Comparison of ENCODE assay signal across 21 cellular contexts in genomic region chr16:68749424-68749823, GRCh38. TPM values are rescaled to one million over a fixed set of nuclear protein-coding genes. Genes with fewer than 3 reads are reported as not detected.
DNase-seq lines count a peak whose midpoint lies in the region; ATAC-seq, FAIRE-seq and TF ChIP-seq lines count a peak whose summit lies in the region.
"Had no signal": no experiment of that assay in that cellular context is flagged by ENCODE, and none has a peak within 500 bp of the region (broad histone marks: within the 10 kb centered on the region; RNA-seq: fewer than 3 reads in every experiment).

No MANE protein-coding gene starts in this region.

- TF ChIP-seq EP300 in HepG2 (IDR thresholded peaks at IDR 0.05; ENCODE audit: low read depth in 2 of 2, low read length in 2 of 2): peak in 1 of 2 experiments; percentile 63; a peak in 2 of 4 replicates
- TF ChIP-seq EP300 in HepG2 (CRISPR knock-in tag; IDR thresholded peaks at IDR 0.05; ENCODE audit: borderline replicate concordance): peak; percentile 51; the same call in 1 of the 2 replicates

- H3F3A ChIP-seq in GM23338 (replicated peaks; ENCODE audit: low read depth) (peaks cover 7% of the 10 kb centered on the region; the same call in 1 of the 2 replicates), GM23248 (ENCODE audit: insufficient read depth) (no peaks in the 10 kb centered on the region)

- peaks cover 5% of the 10 kb centered on the region for H3K27me3 Mint-ChIP-seq in GM23338 (ENCODE audit: insufficient read depth, low read depth, poor library complexity)

- no peaks in the 10 kb centered on the region for H3K36me3 ChIP-seq in GM23338 (ENCODE audit: insufficient read depth)
- no peaks in the 10 kb centered on the region for H3K36me3 ChIP-seq in WERI-Rb-1
- H3K36me3 ChIP-seq in HepG2 (replicated peaks in 1 of 2; ENCODE audit: control insufficient read depth in 1 of 2, insufficient read depth in 2 of 2, low read length in 2 of 2): no peaks in the 10 kb centered on the region
- H3K36me3 ChIP-seq in GM23248 (ENCODE audit: low read depth): no peaks in the 10 kb centered on the region
- H3K36me3 ChIP-seq: thoracic aorta had no signal

- no peak overlapping the region for H3K4me3 ChIP-seq in GM23338
- H3K4me3 ChIP-seq in WERI-Rb-1 (ENCODE audit: low read depth, low read length): no peak overlapping the region
- no peak overlapping the region for H3K4me3 ChIP-seq in HepG2 (replicated peaks in 1 of 3; ENCODE audit: insufficient read depth in 1 of 3, low read depth in 2 of 3, low read length in 3 of 3)
- no peak overlapping the region for H3K4me3 ChIP-seq in GM23248
- H3K4me3 ChIP-seq: SK-N-MC, thoracic aorta had no signal

- no TSS peak for BruUV-seq in HepG2 (replicated peaks; lab: Mats Ljungman, UMichigan)

- no peak overlapping the region for H3K4me2 ChIP-seq in GM23338
- H3K4me2 ChIP-seq in HepG2 (ENCODE audit: low read depth, low read length): no peak overlapping the region
- H3K4me2 ChIP-seq in GM23248 (ENCODE audit: unreplicated experiment): no peak overlapping the region

- H4K20me1 ChIP-seq in GM23338 (replicated peaks; ENCODE audit: insufficient read depth) (peaks cover 11% of the 10 kb centered on the region; the same call in 1 of the 2 replicates), HepG2 (ENCODE audit: insufficient read depth, low read length) (no peaks in the 10 kb centered on the region), GM23248 (ENCODE audit: insufficient read depth) (no peaks in the 10 kb centered on the region)

- H3K9me3 ChIP-seq in WERI-Rb-1 (ENCODE audit: severe bottlenecking): no peaks in the 10 kb centered on the region
- H3K9me3 ChIP-seq in HepG2 (ENCODE audit: low read length): no peaks in the 10 kb centered on the region
- H3K9me3 ChIP-seq in GM23248 (ENCODE audit: low read depth): no peaks in the 10 kb centered on the region
- H3K9me3 ChIP-seq: thoracic aorta had no signal

- no peak overlapping the region for H3K4me3 Mint-ChIP-seq in GM23338
- H3K4me3 Mint-ChIP-seq: activated T-helper 1 cell treated with anti-CD3 and anti-CD28 coated beads, Interleukin-12 subunit alpha, Interleukin-12 subunit beta, Interleukin-2, Interleukin-4 antibody, amounts not matched to agents 30 ng/mL and 10 ng/mL and 1 ng/mL, durations not matched to agents 14 hours and 24 hours and 36 hours had no signal

- CTCF ChIA-PET in HepG2 (lab: Yijun Ruan, JAX; ENCODE audit: low intra/inter-chr PET ratio, low total read pairs): interaction anchor here (0.6 to 2.0 kb wide), 2 partner anchors 51 to 94 kb away, joined by 3 to 11 read pairs; partner anchors contain the start of gene TANGO6

- in situ Hi-C loops in HepG2 (cut with HindIII; ENCODE audit: extremely low pct_ligation_motif_present, low pct_unique_long_range_greater_than_20kb) (no loop called here), GM23248 (cut with MboI) (no loop called here)

- POLR2A ChIA-PET in HepG2 (lab: Yijun Ruan, JAX): interaction anchor here (1.1 to 1.8 kb wide), 3 partner anchors 9 to 44 kb away, joined by 3 to 6 read pairs (median 5); no protein-coding TSS in a partner anchor

- H3K4me1 ChIP-seq in GM23338 (ENCODE audit: insufficient read depth): peaks cover 35% of the 10 kb centered on the region
- peaks cover 75% of the 10 kb centered on the region for H3K4me1 ChIP-seq in HepG2 (ENCODE audit: insufficient read depth, low read length)
- H3K4me1 ChIP-seq in GM23248 (ENCODE audit: insufficient read depth): no peaks in the 10 kb centered on the region

- TF ChIP-seq RAD21 in HepG2 (CRISPR knock-in tag; IDR thresholded peaks at IDR 0.05): peak; percentile 73

- H3K9me2 ChIP-seq in GM23338 (ENCODE audit: insufficient read depth) (no peaks in the 10 kb centered on the region), GM23248 (ENCODE audit: insufficient read depth) (no peaks in the 10 kb centered on the region)

- intact Hi-C loops in HepG2 (cut with micrococcal nuclease; ENCODE audit: unreplicated experiment): loop anchor here (1.0 kb wide), 1 partner anchor 51 kb away; no protein-coding TSS in a partner anchor

- 0% methylated on average over 2 of the region's 3 CpGs for WGBS in HepG2 (ENCODE audit: low lambda C conversion rate)
- WGBS in GM23248 (ENCODE audit: low coverage in 1 of 2, low lambda C conversion rate in 2 of 2, missing lambda C conversion rate in 2 of 2), 2 experiments: 73 to 75% methylated on average over 3 of the region's 3 CpGs

- no peak for TF ChIP-seq POLR2A in HepG2 (IDR thresholded peaks at IDR 0.05; ENCODE audit: insufficient read depth in 1 of 2, low read depth in 2 of 2, low read length in 2 of 2)

- H3K9me3 Mint-ChIP-seq in GM23338: no peaks in the 10 kb centered on the region
- H3K9me3 Mint-ChIP-seq: activated T-helper 1 cell treated with anti-CD3 and anti-CD28 coated beads, Interleukin-12 subunit alpha, Interleukin-12 subunit beta, Interleukin-2, Interleukin-4 antibody, amounts not matched to agents 30 ng/mL and 10 ng/mL and 1 ng/mL, durations not matched to agents 14 hours and 24 hours and 36 hours had no signal

- peak overlapping the region; percentile 17 for H3K27ac Mint-ChIP-seq in GM23338
- H3K27ac Mint-ChIP-seq: activated T-helper 1 cell treated with anti-CD3 and anti-CD28 coated beads, Interleukin-12 subunit alpha, Interleukin-12 subunit beta, Interleukin-2, Interleukin-4 antibody, amounts not matched to agents 30 ng/mL and 10 ng/mL and 1 ng/mL, durations not matched to agents 14 hours and 24 hours and 36 hours had no signal

- peaks cover 88% of the 10 kb centered on the region for H3K79me2 ChIP-seq in GM23338 (replicated peaks; ENCODE audit: insufficient read depth)
- no peaks in the 10 kb centered on the region for H3K79me2 ChIP-seq in HepG2 (ENCODE audit: insufficient read depth, low read length)
- no peaks in the 10 kb centered on the region for H3K79me2 ChIP-seq in GM23248 (ENCODE audit: insufficient read depth)

- TF ChIP-seq CTCF in GM23338 (conservative IDR thresholded peaks at IDR 0.05; ENCODE audit: low read depth in 2 of 2) (peak; percentile 38 to 77), WERI-Rb-1 (IDR thresholded peaks at IDR 0.05; ENCODE audit: low read depth, low read length) (peak; percentile 25; the same call in 1 of the 2 replicates), HepG2 (CRISPR knock-in tag; IDR thresholded peaks at IDR 0.05) (peak; percentile 80)

- DNase-seq in DMS53 treated with DMSO at 0.1 percent for 48 hours (lab: John Stamatoyannopoulos, UW; ENCODE audit: unreplicated experiment) (peak; percentile 16), GM23338 (ENCODE audit: low spot score) (peak; percentile 65), WERI-Rb-1 (no peak), HepG2 (ENCODE audit: low spot score) (peak; percentile 66), iPS-NIHi11 (ENCODE audit: low spot score) (no peak), NCI-H2107 (lab: John Stamatoyannopoulos, UW) (no peak), GM23248 (no peak)
- DNase-seq: activated CD4-positive, alpha-beta T cell treated with anti-CD3 and anti-CD28 coated beads, Interleukin-2, amount 50 U/mL, for 48 hours; caudate nucleus; effector CD4-positive, alpha-beta T cell; left ventricle myocardium superior; NCI-H2029; NCI-H524; stimulated activated CD4-positive, alpha-beta T cell treated with anti-CD3 and anti-CD28 coated beads, Interleukin-4, amount 100 ng/mL, for 1 hour; stimulated activated CD8-positive, alpha-beta memory T cell treated with anti-CD3 and anti-CD28 coated beads, Interleukin-4, amount 100 ng/mL, for 48 hours had no signal

- H3K27me3 ChIP-seq in GM23338 (ENCODE audit: insufficient read depth): no peaks in the 10 kb centered on the region
- H3K27me3 ChIP-seq in WERI-Rb-1 (ENCODE audit: insufficient read depth, low read depth, severe bottlenecking): no peaks in the 10 kb centered on the region
- H3K27me3 ChIP-seq in HepG2 (ENCODE audit: control insufficient read depth in 1 of 2, insufficient read depth in 2 of 2, low read length in 2 of 2): no peaks in the 10 kb centered on the region
- H3K27me3 ChIP-seq in GM23248 (replicated peaks; ENCODE audit: insufficient read depth): peaks cover 40% of the 10 kb centered on the region

- H3K27ac ChIP-seq in GM23338 (ENCODE audit: low read depth): peak overlapping the region; percentile 86
- H3K27ac ChIP-seq in WERI-Rb-1: no peak overlapping the region
- peak overlapping the region; percentile 4 for H3K27ac ChIP-seq in HepG2 (ENCODE audit: extremely low read length, insufficient read depth, low read length)
- H3K27ac ChIP-seq in GM23248: no peak overlapping the region
- H3K27ac ChIP-seq: SK-N-MC, thoracic aorta had no signal

- peaks cover 47% of the 10 kb centered on the region for H3K36me3 Mint-ChIP-seq in GM23338 (ENCODE audit: low read depth)

- H3K9ac ChIP-seq in HepG2 (ENCODE audit: insufficient read depth, low read depth, low read length) (no peak overlapping the region; the same call in 1 of the 2 replicates), GM23248 (no peak overlapping the region)

- H3K4me1 Mint-ChIP-seq in GM23338: peaks cover 46% of the 10 kb centered on the region

- peak; percentile 86 for FAIRE-seq in HepG2 (lab: Jason Lieb, UNC)
- FAIRE-seq: H54, TTC549 had no signal

- H2AFZ ChIP-seq in GM23338 (no peak overlapping the region), HepG2 (ENCODE audit: low read length) (no peak overlapping the region), GM23248 (no peak overlapping the region)

- peak; percentile 66 for ATAC-seq in GM23338
- peak; percentile 55 for ATAC-seq in HepG2
- ATAC-seq in HG02970 (IDR thresholded peaks at IDR 0.05; ENCODE audit: low FRiP score, unreplicated experiment): no peak
- ATAC-seq: left ventricle myocardium superior had no signal

RNA-seq across cellular contexts. Expression of gene CDH1, which starts 12.3 kb away (rescaled TPM):
- total RNA-seq in GM23338 (2014; rRNA removed; shearing (Covaris generic)): 142 TPM in 2 replicates
- polyA plus RNA-seq in GM23338 (2016; fragmentation: Nextera tagmentation; extraction: Ambion mirVana) (58.1 and 64.1 TPM in 2 replicates), HepG2 (2011; rRNA removed) (9.8 and 10.0 TPM in 2 replicates), GM23248 (2016; fragmentation: Nextera tagmentation; extraction: Ambion mirVana) (0.04 TPM in 2 replicates)
- 0.70 and 0.95 TPM in 2 replicates for total RNA-seq in HepG2 (2016; rRNA removed; fragmentation: Illumina TruSeq; extraction: Trizol)
- total RNA-seq in HepG2 (2016; cell fraction: cytosol; rRNA removed; fragmentation: Illumina TruSeq; extraction: Trizol; ENCODE audit: low read depth): 0.10 and 0.18 TPM in 2 replicates
- 0.51 and 1.0 TPM in 2 replicates for total RNA-seq in HepG2 (2016; cell fraction: insoluble cytoplasmic fraction; rRNA removed; fragmentation: Illumina TruSeq; extraction: Trizol)
- total RNA-seq in HepG2 (2016; cell fraction: membrane; rRNA removed; fragmentation: Illumina TruSeq; extraction: Trizol): 0.17 and 0.31 TPM in 2 replicates
- 1.9 and 2.1 TPM in 2 replicates for total RNA-seq in HepG2 (2016; cell fraction: nucleus; rRNA removed; fragmentation: Illumina TruSeq; extraction: Trizol)
- polyA plus RNA-seq in HepG2 (2011; cell fraction: cytosol; rRNA removed): 3.0 and 7.2 TPM in 2 replicates
- polyA plus RNA-seq in HepG2 (2011; cell fraction: nucleus; rRNA removed): 4.1 and 7.8 TPM in 2 replicates
- polyA plus RNA-seq in HepG2 (2012): 25.1 and 45.8 TPM in 2 replicates
- polyA plus RNA-seq in HepG2 (2016; cell fraction: cytosol; fragmentation: Illumina TruSeq; extraction: Trizol; ENCODE audit: low read depth): 0.11 and 0.24 TPM in 2 replicates
- polyA plus RNA-seq in HepG2 (2016; cell fraction: insoluble cytoplasmic fraction; fragmentation: Illumina TruSeq; extraction: Trizol; ENCODE audit: low read depth): 0.56 and 1.3 TPM in 2 replicates
- 0.18 and 0.21 TPM in 2 replicates for polyA plus RNA-seq in HepG2 (2016; cell fraction: membrane; fragmentation: Illumina TruSeq; extraction: Trizol; ENCODE audit: low read depth)
- polyA plus RNA-seq in HepG2 (2016; cell fraction: nucleus; fragmentation: Illumina TruSeq; extraction: Trizol; ENCODE audit: insufficient read depth, low read depth): 2.6 and 4.5 TPM in 2 replicates
- 1.1 and 21.8 TPM in 2 replicates for polyA minus RNA-seq in HepG2 (2011; rRNA and poly(A)+ RNA removed; ENCODE audit: low replicate concordance)
- polyA minus RNA-seq in HepG2 (2011; cell fraction: cytosol; rRNA and poly(A)+ RNA removed): 16.0 and 28.9 TPM in 2 replicates
- polyA minus RNA-seq in HepG2 (2011; cell fraction: nucleus; rRNA and poly(A)+ RNA removed): 5.7 and 10.7 TPM in 2 replicates
- total RNA-seq in GM23248 (2014; rRNA removed; shearing (Covaris generic)): not detected in 2 replicates
- total RNA-seq: left ventricle myocardium superior had no signal

Comparison
In these comparisons a context has a peak if more than half of its experiments do, and no peak if none do; other contexts are left out.
1. DNase-seq: peak in DMS53 treated with DMSO at 0.1 percent for 48 hours (single experiment), GM23338 (single experiment) and HepG2 (single experiment); none in WERI-Rb-1 (single experiment), iPS-NIHi11 (single experiment), NCI-H2107 (single experiment) and GM23248 (single experiment).
2. H3K27ac ChIP-seq: peak in GM23338 (single experiment) and HepG2 (single experiment); none in WERI-Rb-1 (single experiment) and GM23248 (single experiment).
3. CTCF ChIP-seq: peak in every context shown above with its lines; median percentile 80 in HepG2; 58 in GM23338; 25 in WERI-Rb-1.
4. RNA of gene CDH1, which starts 12.3 kb away (total RNA-seq): 142 TPM in GM23338; 0.10 to 2.1 TPM in HepG2 and not detected in GM23248; every median in the first group is over 10 times any median in the second.